ENCODE assay signal across 8 cellular contexts in genomic region chr2:219387284-219388126, GRCh38. TPM values are rescaled to one million over a fixed set of nuclear protein-coding genes. Genes with fewer than 3 reads are reported as not detected.
A peak's percentile ranks its signal among the peaks of the same experiment; 100 is the strongest.
DNase-seq lines count a peak whose midpoint lies in the region; ATAC-seq and TF ChIP-seq lines count a peak whose summit lies in the region.

TSS of gene DNPEP (minus strand) at chr2:219387912. CDS start at chr2:219387794, 118 bp downstream.

- H3K4me1 Mint-ChIP-seq in nephron = peaks cover 5% of the 10 kb centered on the region
- peaks cover 16% of the 10 kb centered on the region for H3K4me1 Mint-ChIP-seq in stimulated activated naive CD8-positive, alpha-beta T cell treated with anti-CD3 and anti-CD28 coated beads, Interleukin-15, Interleukin-2, amounts not matched to agents 100 ng/mL and 50 ng/mL, for 24 hours (ENCODE audit: low read depth)

- peaks cover 22% of the 10 kb centered on the region for H3K4me1 ChIP-seq in DND-41 (ENCODE audit: insufficient read depth, low read length)
- H3K4me1 ChIP-seq in HUES64 (ENCODE audit: insufficient read depth, low read length) = 0 out of 2 replicates have a peak, but pooled peaks cover 2% of the 10 kb centered on the region

- peak within 1 kb of the TSS; percentile 92 to 96 (median 96) for H3K4me3 Mint-ChIP-seq in nephron
- peak within 1 kb of the TSS; percentile 98 for H3K4me3 Mint-ChIP-seq in stimulated activated naive CD8-positive, alpha-beta T cell treated with anti-CD3 and anti-CD28 coated beads, Interleukin-15, Interleukin-2, amounts not matched to agents 100 ng/mL and 50 ng/mL, for 24 hours

- peak within 1 kb of the TSS; percentile 70 to 82; a peak in 3 of 4 replicates for H3K4me3 ChIP-seq in DND-41 (ENCODE audit: low read depth in 1 of 2, low read length in 2 of 2)
- H3K4me3 ChIP-seq in HUES64 (ENCODE audit: low read length) = peak within 1 kb of the TSS; percentile 90

- H3K9ac ChIP-seq in DND-41 (ENCODE audit: low read depth, low read length) (peak within 1 kb of the TSS; percentile 75), HUES64 (ENCODE audit: low read depth, low read length) (peak within 1 kb of the TSS; percentile 88)

- H3K9me3 ChIP-seq in DND-41 (ENCODE audit: insufficient read depth, low read length, severe bottlenecking) (no peaks in the 10 kb centered on the region), HUES64 (ENCODE audit: insufficient read depth, low read depth, low read length) (no peaks in the 10 kb centered on the region)

- H3K27me3 Mint-ChIP-seq in nephron (ENCODE audit: low read depth) = no peaks in the 10 kb centered on the region
- H3K27me3 Mint-ChIP-seq in stimulated activated naive CD8-positive, alpha-beta T cell treated with anti-CD3 and anti-CD28 coated beads, Interleukin-15, Interleukin-2, amounts not matched to agents 100 ng/mL and 50 ng/mL, for 24 hours = no peaks in the 10 kb centered on the region

- TF ChIP-seq CTCF in DND-41 (IDR thresholded peaks at IDR 0.05; ENCODE audit: borderline replicate concordance, extremely low read depth, low read length, poor library complexity, severe bottlenecking) = no peak
- no peak for TF ChIP-seq CTCF in nephron (IDR thresholded peaks at IDR 0.05; ENCODE audit: unreplicated experiment in 3 of 3)

- DNase-seq in DND-41 (peak; percentile 85), RPMI8226 (peak; percentile 85), fibroblast of peridontal ligament (ENCODE audit: extremely low read depth) (peak; percentile 86)
- peak; percentile 94 for DNase-seq in activated effector memory CD4-positive, alpha-beta T cell treated with Interleukin-2 at 50 U/mL for 16 hours

- H3K27ac Mint-ChIP-seq in nephron = peak within 1 kb of the TSS; percentile 89 to 97 (median 93)
- H3K27ac Mint-ChIP-seq in stimulated activated naive CD8-positive, alpha-beta T cell treated with anti-CD3 and anti-CD28 coated beads, Interleukin-15, Interleukin-2, amounts not matched to agents 100 ng/mL and 50 ng/mL, for 24 hours = peak within 1 kb of the TSS; percentile 99

- H3K36me3 ChIP-seq in DND-41 (ENCODE audit: insufficient read depth, low read length) (peaks cover 40% of the 10 kb centered on the region), HUES64 (ENCODE audit: insufficient read depth, low read length) (peaks cover 34% of the 10 kb centered on the region)

- H3K36me3 Mint-ChIP-seq in nephron (ENCODE audit: low read depth) = peaks cover 35% of the 10 kb centered on the region
- H3K36me3 Mint-ChIP-seq in stimulated activated naive CD8-positive, alpha-beta T cell treated with anti-CD3 and anti-CD28 coated beads, Interleukin-15, Interleukin-2, amounts not matched to agents 100 ng/mL and 50 ng/mL, for 24 hours (ENCODE audit: low read depth) = peaks cover 26% of the 10 kb centered on the region

- H2AFZ ChIP-seq in DND-41 (ENCODE audit: low read depth, low read length) = peak within 1 kb of the TSS; percentile 96

- peaks cover 21% of the 10 kb centered on the region; the same call in 1 of the 2 replicates for H4K20me1 ChIP-seq in DND-41 (ENCODE audit: insufficient read depth, low read length)

- under 1% methylated on average over 74 of the region's 79 CpGs for WGBS in HUES64

- peak; percentile 72 for ATAC-seq in DND-41 (ENCODE audit: insufficient read depth, low read depth)
- ATAC-seq in GM21526 (IDR thresholded peaks at IDR 0.05; ENCODE audit: low FRiP score, unreplicated experiment) = peak; percentile 58

- peaks cover 16% of the 10 kb centered on the region for H3K79me2 ChIP-seq in DND-41 (ENCODE audit: insufficient read depth, low read length)

- H3K27me3 ChIP-seq in DND-41 (ENCODE audit: insufficient read depth, low read length, poor library complexity) = no peaks in the 10 kb centered on the region
- no peaks in the 10 kb centered on the region for H3K27me3 ChIP-seq in HUES64 (ENCODE audit: insufficient read depth, low read length)

- H3K4me2 ChIP-seq in DND-41 (ENCODE audit: insufficient read depth, low read length) = peak within 1 kb of the TSS; percentile 98

- H3K27ac ChIP-seq in DND-41 (ENCODE audit: low read length) = peak within 1 kb of the TSS; percentile 87
- peak within 1 kb of the TSS; percentile 34; the same call in 1 of the 2 replicates for H3K27ac ChIP-seq in HUES64 (ENCODE audit: low read depth, low read length)

- no peaks in the 10 kb centered on the region for H3K9me3 Mint-ChIP-seq in nephron
- no peaks in the 10 kb centered on the region for H3K9me3 Mint-ChIP-seq in stimulated activated naive CD8-positive, alpha-beta T cell treated with anti-CD3 and anti-CD28 coated beads, Interleukin-15, Interleukin-2, amounts not matched to agents 100 ng/mL and 50 ng/mL, for 24 hours

RNA-seq across cellular contexts. Expression of gene DNPEP, which starts in this region (rescaled TPM):
- polyA plus RNA-seq in HUES64 (2013, experiment 1 of 2) = 32.9 TPM
- 42.9 TPM for polyA plus RNA-seq in HUES64 (2013, experiment 2 of 2)

Comparison
In these comparisons a context has a peak if more than half of its experiments do, and no peak if none do; other contexts are left out.
1. Peak in every context shown above with its lines: DNase-seq, ATAC-seq, H3K4me3 ChIP-seq and H3K27ac ChIP-seq.